1 cellular context compared by ENCODE assay signal in the genomic region with DNA sequence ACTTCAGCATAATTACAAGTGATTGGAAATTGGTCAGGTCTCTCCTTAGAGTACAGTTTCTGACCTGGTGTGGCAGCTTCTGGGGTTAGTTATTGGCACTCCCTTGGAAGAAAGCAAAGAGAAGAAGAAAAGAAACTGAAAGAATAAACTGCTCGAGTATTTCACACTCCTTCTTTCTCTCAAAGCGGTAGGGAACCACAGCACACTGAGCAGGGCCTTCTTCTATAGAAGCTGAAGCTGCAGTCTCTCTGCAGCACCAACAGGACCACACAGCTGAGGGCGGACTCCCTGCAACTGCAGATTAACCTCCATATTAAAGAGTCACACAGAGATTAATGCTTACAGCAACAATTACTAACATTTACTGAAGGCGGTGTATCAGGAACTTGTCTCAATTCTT.
TF ChIP-seq lines count a peak whose summit lies in the region.

No MANE protein-coding gene starts in this region.

TF ChIP-seq in GM12878, 131 proteins besides CTCF, POLR2A, EP300 and RAD21 (continued from another document):
- TF ChIP-seq, protein P1, sequence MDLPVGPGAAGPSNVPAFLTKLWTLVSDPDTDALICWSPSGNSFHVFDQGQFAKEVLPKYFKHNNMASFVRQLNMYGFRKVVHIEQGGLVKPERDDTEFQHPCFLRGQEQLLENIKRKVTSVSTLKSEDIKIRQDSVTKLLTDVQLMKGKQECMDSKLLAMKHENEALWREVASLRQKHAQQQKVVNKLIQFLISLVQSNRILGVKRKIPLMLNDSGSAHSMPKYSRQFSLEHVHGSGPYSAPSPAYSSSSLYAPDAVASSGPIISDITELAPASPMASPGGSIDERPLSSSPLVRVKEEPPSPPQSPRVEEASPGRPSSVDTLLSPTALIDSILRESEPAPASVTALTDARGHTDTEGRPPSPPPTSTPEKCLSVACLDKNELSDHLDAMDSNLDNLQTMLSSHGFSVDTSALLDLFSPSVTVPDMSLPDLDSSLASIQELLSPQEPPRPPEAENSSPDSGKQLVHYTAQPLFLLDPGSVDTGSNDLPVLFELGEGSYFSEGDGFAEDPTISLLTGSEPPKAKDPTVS (IDR thresholded peaks at IDR 0.05; ENCODE audit: low read depth, low read length) = no peak
- TF ChIP-seq CBX3 (IDR thresholded peaks at IDR 0.05; ENCODE audit: borderline replicate concordance, low read depth) = no peak
- no peak for TF ChIP-seq ZNF217 (IDR thresholded peaks at IDR 0.05)
- TF ChIP-seq BHLHE40 (IDR thresholded peaks at IDR 0.05; ENCODE audit: borderline replicate concordance in 1 of 2, low read depth in 2 of 2, low read length in 1 of 2) = no peak
- TF ChIP-seq, protein P2, sequence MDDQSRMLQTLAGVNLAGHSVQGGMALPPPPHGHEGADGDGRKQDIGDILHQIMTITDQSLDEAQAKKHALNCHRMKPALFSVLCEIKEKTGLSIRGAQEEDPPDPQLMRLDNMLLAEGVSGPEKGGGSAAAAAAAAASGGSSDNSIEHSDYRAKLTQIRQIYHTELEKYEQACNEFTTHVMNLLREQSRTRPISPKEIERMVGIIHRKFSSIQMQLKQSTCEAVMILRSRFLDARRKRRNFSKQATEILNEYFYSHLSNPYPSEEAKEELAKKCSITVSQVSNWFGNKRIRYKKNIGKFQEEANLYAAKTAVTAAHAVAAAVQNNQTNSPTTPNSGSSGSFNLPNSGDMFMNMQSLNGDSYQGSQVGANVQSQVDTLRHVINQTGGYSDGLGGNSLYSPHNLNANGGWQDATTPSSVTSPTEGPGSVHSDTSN (IDR thresholded peaks at IDR 0.05; ENCODE audit: insufficient replicate concordance, low read depth, low read length) = no peak
- TF ChIP-seq ZBED1 (IDR thresholded peaks at IDR 0.05; ENCODE audit: borderline replicate concordance) = no peak
- no peak for TF ChIP-seq TCF12 (IDR thresholded peaks at IDR 0.05; ENCODE audit: low read depth, low read length)
- TF ChIP-seq HDAC2 (IDR thresholded peaks at IDR 0.05) = no peak
- no peak for TF ChIP-seq RFX5 (IDR thresholded peaks at IDR 0.05; ENCODE audit: low read depth, low read length)
- TF ChIP-seq CBX5 (IDR thresholded peaks at IDR 0.05; ENCODE audit: low read depth) = no peak
- TF ChIP-seq RELB (IDR thresholded peaks at IDR 0.05; ENCODE audit: low read depth) = no peak
- TF ChIP-seq E2F8 (IDR thresholded peaks at IDR 0.05; ENCODE audit: low read depth, partially characterized antibody) = no peak
